8 cellular contexts compared by ENCODE assay signal in genomic region chr20:47273591-47274235, GRCh38.
DNase-seq lines count a peak whose midpoint lies in the region; TF ChIP-seq lines count a peak whose summit lies in the region.

No MANE protein-coding gene starts in this region.

- no peaks in the 10 kb centered on the region for H3K9me3 Mint-ChIP-seq in activated CD4-positive, alpha-beta memory T cell treated with anti-CD3 and anti-CD28 coated beads, Interleukin-2, amount 10 ng/mL, durations not matched to agents 7 days and 5 days

- H3K4me3 ChIP-seq in HEK293 (ENCODE audit: low read depth, low read length): no peak overlapping the region
- H3K4me3 ChIP-seq in smooth muscle cell: peak overlapping the region; percentile 23

- peak overlapping the region; percentile 96 for H3K9ac ChIP-seq in smooth muscle cell (ENCODE audit: low read depth)

- POLR2A ChIA-PET in HEK293 (lab: Yijun Ruan, JAX): interaction anchor here (0.6 to 1.4 kb wide), 4 partner anchors 83 to 267 kb away, joined by 3 to 5 read pairs (median 3); partner anchors contain the start of gene ZMYND8
- POLR2A ChIA-PET in activated CD4-positive, alpha-beta memory T cell treated with anti-CD3 and anti-CD28 coated beads, Interleukin-2, amount 10 ng/mL, durations not matched to agents 7 days and 5 days (lab: Charles Lee): interaction anchor here (0.7 to 4.6 kb wide), 14 partner anchors 9 to 336 kb away, joined by 3 to 66 read pairs (median 5); partner anchors contain the start of genes NCOA3 and ZMYND8

- peaks cover 38% of the 10 kb centered on the region for H3K4me1 Mint-ChIP-seq in activated CD4-positive, alpha-beta memory T cell treated with anti-CD3 and anti-CD28 coated beads, Interleukin-2, amount 10 ng/mL, durations not matched to agents 7 days and 5 days

- peak overlapping the region; percentile 17 for H3K27ac Mint-ChIP-seq in activated CD4-positive, alpha-beta memory T cell treated with anti-CD3 and anti-CD28 coated beads, Interleukin-2, amount 10 ng/mL, durations not matched to agents 7 days and 5 days

- H3K27ac ChIP-seq in HEK293 (ENCODE audit: extremely low read depth, low read depth, low read length) (no peak overlapping the region), smooth muscle cell (ENCODE audit: low read depth) (peak overlapping the region; percentile 100)

- no peak overlapping the region for H2AFZ ChIP-seq in smooth muscle cell (ENCODE audit: low read depth)

- CTCF ChIA-PET in HEK293 (lab: Yijun Ruan, JAX): interaction anchor here (0.5 to 10.2 kb wide), 49 partner anchors 9 to 358 kb away, joined by 3 to 355 read pairs (median 4); partner anchors contain the start of genes NCOA3 and ZMYND8
- CTCF ChIA-PET in activated CD4-positive, alpha-beta memory T cell treated with anti-CD3 and anti-CD28 coated beads, Interleukin-2, amount 10 ng/mL, durations not matched to agents 7 days and 5 days (lab: Charles Lee): interaction anchor here (0.6 to 9.1 kb wide), 34 partner anchors 8 to 349 kb away, joined by 3 to 441 read pairs (median 4); partner anchors contain the start of genes NCOA3 and ZMYND8

- no peak for DNase-seq in activated CD4-positive, alpha-beta memory T cell treated with anti-CD3 and anti-CD28 coated beads, Interleukin-2, amount 10 ng/mL, durations not matched to agents 7 days and 5 days
- DNase-seq in glomerular visceral epithelial cell (ENCODE audit: extremely low spot score) (peak; percentile 17), smooth muscle cell (lab: John Stamatoyannopoulos, UW; ENCODE audit: unreplicated experiment) (no peak), DMS 273 treated with DMSO at 0.1 percent for 48 hours (lab: John Stamatoyannopoulos, UW) (no peak), amniotic stem cell (lab: John Stamatoyannopoulos, UW) (no peak), NCI-H187 (lab: John Stamatoyannopoulos, UW) (no peak), cerebellum (ENCODE audit: low spot score) (no peak)

- peaks cover 3% of the 10 kb centered on the region for H3K4me1 ChIP-seq in HEK293 (ENCODE audit: control insufficient read depth, insufficient read depth, low read length)
- peaks cover 16% of the 10 kb centered on the region for H3K4me1 ChIP-seq in smooth muscle cell (ENCODE audit: low read depth)

- H3K36me3 ChIP-seq in HEK293 (ENCODE audit: control insufficient read depth in 2 of 2, insufficient read depth in 1 of 2, low read length in 2 of 2): peaks cover 20 to 50% of the 10 kb centered on the region in 2 experiments; a peak in 2 of 3 replicates
- no peaks in the 10 kb centered on the region for H3K36me3 ChIP-seq in smooth muscle cell (ENCODE audit: low read depth)

- H3K4me3 Mint-ChIP-seq in activated CD4-positive, alpha-beta memory T cell treated with anti-CD3 and anti-CD28 coated beads, Interleukin-2, amount 10 ng/mL, durations not matched to agents 7 days and 5 days: no peak overlapping the region

- H4K20me1 ChIP-seq in smooth muscle cell (ENCODE audit: low read depth): peaks cover 11% of the 10 kb centered on the region

- H3K9me3 ChIP-seq in HEK293 (ENCODE audit: control insufficient read depth, insufficient read depth, low read depth, low read length): no peaks in the 10 kb centered on the region
- H3K9me3 ChIP-seq in smooth muscle cell (replicated peaks; ENCODE audit: low read depth): no peaks in the 10 kb centered on the region

- peaks cover 47% of the 10 kb centered on the region for H3K79me2 ChIP-seq in smooth muscle cell (ENCODE audit: low read depth)

- H3K27me3 ChIP-seq in smooth muscle cell (ENCODE audit: low read depth): no peaks in the 10 kb centered on the region

- H3F3A ChIP-seq in smooth muscle cell (ENCODE audit: low read depth): peaks cover 24% of the 10 kb centered on the region

- no peaks in the 10 kb centered on the region for H3K27me3 Mint-ChIP-seq in activated CD4-positive, alpha-beta memory T cell treated with anti-CD3 and anti-CD28 coated beads, Interleukin-2, amount 10 ng/mL, durations not matched to agents 7 days and 5 days

- WGBS in smooth muscle cell (ENCODE audit: low lambda C conversion rate): 64% methylated on average over 2 of the region's 2 CpGs

- H3K36me3 Mint-ChIP-seq in activated CD4-positive, alpha-beta memory T cell treated with anti-CD3 and anti-CD28 coated beads, Interleukin-2, amount 10 ng/mL, durations not matched to agents 7 days and 5 days (ENCODE audit: low read depth): peaks cover 45% of the 10 kb centered on the region

- TF ChIP-seq CTCF in HEK293 (tag by site-specific recombination; IDR thresholded peaks at IDR 0.05) (no peak), smooth muscle cell (IDR thresholded peaks at IDR 0.05; ENCODE audit: borderline replicate concordance, insufficient read depth, poor library complexity, severe bottlenecking) (no peak)

- peak overlapping the region; percentile 81 for H3K4me2 ChIP-seq in smooth muscle cell

TF ChIP-seq in HEK293, 187 proteins besides CTCF, POLR2A, EP300 and RAD21:
- TF ChIP-seq, protein P1, sequence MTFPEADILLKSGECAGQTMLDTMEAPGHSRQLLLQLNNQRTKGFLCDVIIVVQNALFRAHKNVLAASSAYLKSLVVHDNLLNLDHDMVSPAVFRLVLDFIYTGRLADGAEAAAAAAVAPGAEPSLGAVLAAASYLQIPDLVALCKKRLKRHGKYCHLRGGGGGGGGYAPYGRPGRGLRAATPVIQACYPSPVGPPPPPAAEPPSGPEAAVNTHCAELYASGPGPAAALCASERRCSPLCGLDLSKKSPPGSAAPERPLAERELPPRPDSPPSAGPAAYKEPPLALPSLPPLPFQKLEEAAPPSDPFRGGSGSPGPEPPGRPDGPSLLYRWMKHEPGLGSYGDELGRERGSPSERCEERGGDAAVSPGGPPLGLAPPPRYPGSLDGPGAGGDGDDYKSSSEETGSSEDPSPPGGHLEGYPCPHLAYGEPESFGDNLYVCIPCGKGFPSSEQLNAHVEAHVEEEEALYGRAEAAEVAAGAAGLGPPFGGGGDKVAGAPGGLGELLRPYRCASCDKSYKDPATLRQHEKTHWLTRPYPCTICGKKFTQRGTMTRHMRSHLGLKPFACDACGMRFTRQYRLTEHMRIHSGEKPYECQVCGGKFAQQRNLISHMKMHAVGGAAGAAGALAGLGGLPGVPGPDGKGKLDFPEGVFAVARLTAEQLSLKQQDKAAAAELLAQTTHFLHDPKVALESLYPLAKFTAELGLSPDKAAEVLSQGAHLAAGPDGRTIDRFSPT (tag by site-specific recombination; IDR thresholded peaks at IDR 0.05): 0 out of 2 replicates have a peak, but pooled peaks have one; percentile 1
- TF ChIP-seq ZNF214 (tag by site-specific recombination; IDR thresholded peaks at IDR 0.05; ENCODE audit: borderline replicate concordance) (no peak), ZNF121 (tag by site-specific recombination; IDR thresholded peaks at IDR 0.05) (peak; percentile 40; the same call in 1 of the 2 replicates), OSR2 (tag by site-specific recombination; IDR thresholded peaks at IDR 0.05) (0 out of 2 replicates have a peak, but pooled peaks have one; percentile 15)
- TF ChIP-seq, protein P2, sequence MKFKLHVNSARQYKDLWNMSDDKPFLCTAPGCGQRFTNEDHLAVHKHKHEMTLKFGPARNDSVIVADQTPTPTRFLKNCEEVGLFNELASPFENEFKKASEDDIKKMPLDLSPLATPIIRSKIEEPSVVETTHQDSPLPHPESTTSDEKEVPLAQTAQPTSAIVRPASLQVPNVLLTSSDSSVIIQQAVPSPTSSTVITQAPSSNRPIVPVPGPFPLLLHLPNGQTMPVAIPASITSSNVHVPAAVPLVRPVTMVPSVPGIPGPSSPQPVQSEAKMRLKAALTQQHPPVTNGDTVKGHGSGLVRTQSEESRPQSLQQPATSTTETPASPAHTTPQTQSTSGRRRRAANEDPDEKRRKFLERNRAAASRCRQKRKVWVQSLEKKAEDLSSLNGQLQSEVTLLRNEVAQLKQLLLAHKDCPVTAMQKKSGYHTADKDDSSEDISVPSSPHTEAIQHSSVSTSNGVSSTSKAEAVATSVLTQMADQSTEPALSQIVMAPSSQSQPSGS (tag by site-specific recombination; IDR thresholded peaks at IDR 0.05; ENCODE audit: low read depth): peak; percentile 16; the same call in 1 of the 2 replicates
